Comparison of ENCODE assay signal across 15 cellular contexts in genomic region chr1:47478090-47478489, GRCh38. TPM values are rescaled to one million over a fixed set of nuclear protein-coding genes. Genes with fewer than 3 reads are reported as not detected.
DNase-seq lines count a peak whose midpoint lies in the region; ATAC-seq, FAIRE-seq and TF ChIP-seq lines count a peak whose summit lies in the region.
"Had no signal": no experiment of that assay in that cellular context is flagged by ENCODE, and none has a peak within 500 bp of the region (broad histone marks: within the 10 kb centered on the region; RNA-seq: fewer than 3 reads in every experiment).

No MANE protein-coding gene starts in this region.

- H4K20me1 ChIP-seq in HepG2 (ENCODE audit: insufficient read depth, low read length): peaks cover 48% of the 10 kb centered on the region

- H3K9ac ChIP-seq in HepG2 (ENCODE audit: insufficient read depth, low read depth, low read length): no peak overlapping the region

- TF ChIP-seq POLR2A in HepG2 (IDR thresholded peaks at IDR 0.05; ENCODE audit: insufficient read depth in 1 of 2, low read depth in 2 of 2, low read length in 2 of 2): no peak
- TF ChIP-seq POLR2A in tibial nerve (IDR thresholded peaks at IDR 0.05): no peak

- FAIRE-seq in HepG2 (lab: Jason Lieb, UNC): peak; percentile 92
- FAIRE-seq in GM19239 (lab: Jason Lieb, UNC): no peak
- FAIRE-seq: H1 had no signal

- WGBS in HepG2 (ENCODE audit: low lambda C conversion rate): 0% methylated on average over 7 of the region's 9 CpGs
- WGBS in tibial nerve, 2 donors: 22 to 23% methylated on average over 9 of the region's 9 CpGs

- no TSS peak for BruUV-seq in HepG2 (replicated peaks; lab: Mats Ljungman, UMichigan)

- intact Hi-C loops in HepG2 (cut with micrococcal nuclease; ENCODE audit: unreplicated experiment): no loop called here

- peak; percentile 39 for DNase-seq in GM03348 (ENCODE audit: low spot score)
- DNase-seq in RWPE2 (ENCODE audit: low spot score): no peak
- DNase-seq in HepG2 (ENCODE audit: low spot score): peak; percentile 92
- peak; percentile 60 to 66 for DNase-seq in tibial nerve (ENCODE audit: low spot score in 2 of 2)
- no peak for DNase-seq in GM19239 (ENCODE audit: insufficient read length, low spot score)
- DNase-seq in NCI-H146 treated with DMSO at 0.1 percent for 48 hours (lab: John Stamatoyannopoulos, UW; ENCODE audit: unreplicated experiment): no peak
- DNase-seq: activated CD4-positive, alpha-beta T cell treated with anti-CD3 and anti-CD28 coated beads, Interleukin-2, amount 10 ng/mL, durations not matched to agents 7 days and 5 days; COR-L47; NCI-H1694; right cardiac atrium; substantia nigra had no signal

- CTCF ChIA-PET in HepG2 (lab: Yijun Ruan, JAX; ENCODE audit: low intra/inter-chr PET ratio, low total read pairs): no interaction called here

- POLR2A ChIA-PET in HepG2 (lab: Yijun Ruan, JAX): interaction anchor here (1.1 to 2.3 kb wide), 3 partner anchors 41 to 435 kb away, joined by 3 to 6 read pairs (median 4); partner anchors contain the start of gene FOXD2

- no peak overlapping the region for H2AFZ ChIP-seq in HepG2 (ENCODE audit: low read length)

- ATAC-seq in RWPE2 (ENCODE audit: low read depth) (peak; percentile 82), HepG2 (peak; percentile 99), HG03159 (IDR thresholded peaks at IDR 0.05; ENCODE audit: unreplicated experiment) (no peak)
- ATAC-seq: activated T-helper 17 cell treated with anti-CD3 and anti-CD28 coated beads, Interleukin-2, amount 50 U/mL, for 72 hours had no signal

- no peaks in the 10 kb centered on the region for H3K9me3 ChIP-seq in RWPE2 (ENCODE audit: severe bottlenecking)
- peaks cover 5% of the 10 kb centered on the region; the same call in 1 of the 2 replicates for H3K9me3 ChIP-seq in HepG2 (ENCODE audit: low read length)
- H3K9me3 ChIP-seq in tibial nerve: no peaks in the 10 kb centered on the region

- TF ChIP-seq RAD21 in HepG2 (CRISPR knock-in tag; IDR thresholded peaks at IDR 0.05): no peak

- H3K36me3 ChIP-seq in RWPE2 (ENCODE audit: low read depth): no peaks in the 10 kb centered on the region
- H3K36me3 ChIP-seq in HepG2 (replicated peaks in 1 of 2; ENCODE audit: control insufficient read depth in 1 of 2, insufficient read depth in 2 of 2, low read length in 2 of 2): no peaks in the 10 kb centered on the region
- no peaks in the 10 kb centered on the region for H3K36me3 ChIP-seq in tibial nerve

- no peak overlapping the region for H3K4me3 ChIP-seq in RWPE2 (ENCODE audit: severe bottlenecking)
- no peak overlapping the region for H3K4me3 ChIP-seq in HepG2 (replicated peaks in 1 of 3; ENCODE audit: insufficient read depth in 1 of 3, low read depth in 2 of 3, low read length in 3 of 3)
- H3K4me3 ChIP-seq in tibial nerve: no peak overlapping the region

- H3K27ac ChIP-seq in RWPE2 (ENCODE audit: poor library complexity, severe bottlenecking) (peak overlapping the region; percentile 45), HepG2 (ENCODE audit: extremely low read length, insufficient read depth, low read length) (no peak overlapping the region), tibial nerve (peak overlapping the region in 3 of 4 donors; percentile 34 to 62 (median 43))

- H3K27me3 ChIP-seq in RWPE2 (ENCODE audit: insufficient read depth, poor library complexity, severe bottlenecking) (no peaks in the 10 kb centered on the region), HepG2 (ENCODE audit: control insufficient read depth in 1 of 2, insufficient read depth in 2 of 2, low read length in 2 of 2) (peaks cover 11 to 85% of the 10 kb centered on the region in 2 experiments; a peak in 4 of 5 replicates), tibial nerve (no peaks in the 10 kb centered on the region)

- TF ChIP-seq CTCF in RWPE2 (IDR thresholded peaks at IDR 0.05; ENCODE audit: poor library complexity, severe bottlenecking): no peak
- no peak for TF ChIP-seq CTCF in HepG2 (CRISPR knock-in tag; IDR thresholded peaks at IDR 0.05)
- TF ChIP-seq CTCF in tibial nerve (IDR thresholded peaks at IDR 0.05): no peak

- TF ChIP-seq EP300 in HepG2 (IDR thresholded peaks at IDR 0.05; ENCODE audit: low read depth in 2 of 2, low read length in 2 of 2): peak; percentile 74 to 88
- peak; percentile 81 for TF ChIP-seq EP300 in HepG2 (CRISPR knock-in tag; IDR thresholded peaks at IDR 0.05; ENCODE audit: borderline replicate concordance)
- TF ChIP-seq EP300 in tibial nerve (IDR thresholded peaks at IDR 0.05): peak in 1 of 2 donors; percentile 78

- in situ Hi-C loops in HepG2 (cut with HindIII; ENCODE audit: extremely low pct_ligation_motif_present, low pct_unique_long_range_greater_than_20kb): no loop called here

- H3K79me2 ChIP-seq in HepG2 (ENCODE audit: insufficient read depth, low read length): no peaks in the 10 kb centered on the region

- peak overlapping the region; percentile 42 for H3K4me2 ChIP-seq in HepG2 (ENCODE audit: low read depth, low read length)

- H3K4me1 ChIP-seq in RWPE2 (ENCODE audit: insufficient read depth, poor library complexity, severe bottlenecking): peaks cover 13% of the 10 kb centered on the region
- H3K4me1 ChIP-seq in HepG2 (ENCODE audit: insufficient read depth, low read length): peaks cover 23% of the 10 kb centered on the region
- H3K4me1 ChIP-seq in tibial nerve: peaks cover 0 to 51% (median 0%) of the 10 kb centered on the region in 4 donors

TF ChIP-seq in HepG2, 621 proteins besides CTCF, POLR2A, EP300 and RAD21 (continues in another document):
- TF ChIP-seq MXI1 (IDR thresholded peaks at IDR 0.05; ENCODE audit: borderline replicate concordance, low read depth, low read length) (no peak), ZNF503 (CRISPR knock-in tag; IDR thresholded peaks at IDR 0.05) (peak; percentile 100), ZBTB21 (CRISPR knock-in tag; IDR thresholded peaks at IDR 0.05) (no peak; the same call in 1 of the 2 replicates), ZNF850 (CRISPR knock-in tag; conservative IDR thresholded peaks at IDR 0.05) (0 out of 2 replicates have a peak, but pooled peaks have one; percentile 38), ZNF615 (CRISPR knock-in tag; IDR thresholded peaks at IDR 0.05; ENCODE audit: borderline replicate concordance) (no peak), ZNF674 (CRISPR knock-in tag; IDR thresholded peaks at IDR 0.05; ENCODE audit: low read depth) (no peak), PHF20 (CRISPR knock-in tag; IDR thresholded peaks at IDR 0.05) (no peak), HNF1B (CRISPR knock-in tag; IDR thresholded peaks at IDR 0.05) (peak; percentile 71), ZNF30 (CRISPR knock-in tag; IDR thresholded peaks at IDR 0.05) (no peak), ZNF337 (CRISPR knock-in tag; IDR thresholded peaks at IDR 0.05; ENCODE audit: borderline replicate concordance, low read depth) (peak; percentile 62; the same call in 1 of the 2 replicates)

RNA-seq across cellular contexts. Expression of gene FOXD2, which starts 40.2 kb away (rescaled TPM):
- total RNA-seq in HepG2 (2016; rRNA removed; fragmentation: Illumina TruSeq; extraction: Trizol) (0.07 and 0.09 TPM in 2 replicates), tibial nerve (10 to 100 TPM; 11.7 to 34.7 (median 27.6) TPM)
- 0.09 TPM in 1 of 2 replicates, not detected in the other for total RNA-seq in HepG2 (2016; cell fraction: cytosol; rRNA removed; fragmentation: Illumina TruSeq; extraction: Trizol; ENCODE audit: low read depth)
- 0.04 and 0.09 TPM in 2 replicates for total RNA-seq in HepG2 (2016; cell fraction: insoluble cytoplasmic fraction; rRNA removed; fragmentation: Illumina TruSeq; extraction: Trizol)
- total RNA-seq in HepG2 (2016; cell fraction: membrane; rRNA removed; fragmentation: Illumina TruSeq; extraction: Trizol): 0.09 and 0.10 TPM in 2 replicates
- 0.06 TPM in 1 of 2 replicates, not detected in the other for total RNA-seq in HepG2 (2016; cell fraction: nucleus; rRNA removed; fragmentation: Illumina TruSeq; extraction: Trizol)
- polyA plus RNA-seq in HepG2 (2011; rRNA removed): 0.01 and 0.03 TPM in 2 replicates
- 0.03 and 0.04 TPM in 2 replicates for polyA plus RNA-seq in HepG2 (2011; cell fraction: cytosol; rRNA removed)
- 0.03 and 0.10 TPM in 2 replicates for polyA plus RNA-seq in HepG2 (2011; cell fraction: nucleus; rRNA removed)
- polyA plus RNA-seq in HepG2 (2012): 0.29 and 0.32 TPM in 2 replicates
- polyA plus RNA-seq in HepG2 (2016; cell fraction: cytosol; fragmentation: Illumina TruSeq; extraction: Trizol; ENCODE audit: low read depth): 0.02 TPM in 1 of 2 replicates, not detected in the other
- 0.05 and 0.13 TPM in 2 replicates for polyA plus RNA-seq in HepG2 (2016; cell fraction: insoluble cytoplasmic fraction; fragmentation: Illumina TruSeq; extraction: Trizol; ENCODE audit: low read depth)
- not detected in 2 replicates for polyA plus RNA-seq in HepG2 (2016; cell fraction: membrane; fragmentation: Illumina TruSeq; extraction: Trizol; ENCODE audit: low read depth)
- polyA plus RNA-seq in HepG2 (2016; cell fraction: nucleus; fragmentation: Illumina TruSeq; extraction: Trizol; ENCODE audit: insufficient read depth, low read depth): 0.09 TPM in 1 of 2 replicates, not detected in the other
- polyA minus RNA-seq in HepG2 (2011; rRNA and poly(A)+ RNA removed; ENCODE audit: low replicate concordance): 0.23 TPM in 1 of 2 replicates, not detected in the other
- polyA minus RNA-seq in HepG2 (2011; cell fraction: cytosol; rRNA and poly(A)+ RNA removed): not detected in 2 replicates
- polyA minus RNA-seq in HepG2 (2011; cell fraction: nucleus; rRNA and poly(A)+ RNA removed): 0.12 TPM in 1 of 2 replicates, not detected in the other
- total RNA-seq: epithelial cell of proximal tubule, H1 had no signal
- polyA plus RNA-seq: H1 had no signal

Comparison
In these comparisons a context has a peak if more than half of its experiments do, and no peak if none do; other contexts are left out.
1. DNase-seq: peak in GM03348 (single experiment), HepG2 (single experiment) and tibial nerve (2 of 2); none in RWPE2 (single experiment), GM19239 (single experiment) and NCI-H146 treated with DMSO at 0.1 percent for 48 hours (single experiment).
2. RNA of gene FOXD2, which starts 40.2 kb away (total RNA-seq): 11.7 to 34.7 TPM in tibial nerve; 0.04 to 0.10 TPM in HepG2; every median in the first group is over 10 times any median in the second.